ENCODE assay signal across 8 cellular contexts in the genomic region with DNA sequence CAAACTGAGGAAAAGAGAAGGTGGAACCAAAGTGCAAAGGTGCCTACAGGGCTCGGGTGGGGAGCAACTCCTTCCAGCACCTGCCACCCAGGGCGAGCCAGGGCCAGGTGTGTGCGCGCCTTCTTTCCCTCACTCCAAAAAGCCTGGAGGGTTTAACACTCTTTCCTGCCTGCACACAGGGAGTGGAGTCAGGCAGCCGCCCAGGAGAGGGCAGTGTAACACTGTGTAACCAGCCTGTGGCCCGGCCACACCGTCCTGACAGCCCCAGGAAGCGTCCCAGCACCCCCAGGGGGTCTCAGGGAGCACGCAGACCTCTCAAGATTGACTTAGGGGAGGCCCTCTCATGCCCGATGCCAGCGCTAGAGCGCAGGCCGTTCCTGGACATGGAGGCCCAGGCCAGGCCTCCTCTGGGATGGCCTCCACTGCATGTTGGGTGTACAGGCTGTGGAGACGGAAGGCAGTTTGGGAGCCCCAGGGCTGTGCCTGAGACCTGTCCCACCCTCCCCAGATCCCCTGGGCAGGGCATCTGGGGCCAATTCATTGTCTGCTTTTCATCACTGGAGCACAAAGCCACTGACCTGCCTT. TPM values are rescaled to one million over a fixed set of nuclear protein-coding genes. Genes with fewer than 3 reads are reported as not detected.
DNase-seq lines count a peak whose midpoint lies in the region; ATAC-seq, FAIRE-seq and TF ChIP-seq lines count a peak whose summit lies in the region.

No MANE protein-coding gene starts in this region.

- H3K79me2 ChIP-seq in HepG2 (ENCODE audit: insufficient read depth, low read length), result no peaks in the 10 kb centered on the region

- H3K9me3 ChIP-seq in breast epithelium, result peaks cover 0 to under 1% of the 10 kb centered on the region in 2 donors
- H3K9me3 ChIP-seq in HepG2 (ENCODE audit: low read length), result no peaks in the 10 kb centered on the region
- H3K9me3 ChIP-seq in uterus, result no peaks in the 10 kb centered on the region

- H3K4me2 ChIP-seq in HepG2 (ENCODE audit: low read depth, low read length), result no peak overlapping the region

- peaks cover 0 to 4% of the 10 kb centered on the region in 2 donors for H3K4me1 ChIP-seq in breast epithelium
- 0 out of 2 replicates have a peak, but pooled peaks cover under 1% of the 10 kb centered on the region for H3K4me1 ChIP-seq in HepG2 (ENCODE audit: insufficient read depth, low read length)
- H3K4me1 ChIP-seq in uterus, result no peaks in the 10 kb centered on the region

- WGBS in HepG2 (ENCODE audit: low lambda C conversion rate), result 71% methylated on average over 4 of the region's 14 CpGs

- no peak overlapping the region for H3K9ac ChIP-seq in HepG2 (ENCODE audit: insufficient read depth, low read depth, low read length)

- H2AFZ ChIP-seq in HepG2 (ENCODE audit: low read length), result no peak overlapping the region

- 0 out of 2 replicates have a peak, but pooled peaks cover 9% of the 10 kb centered on the region for H4K20me1 ChIP-seq in HepG2 (ENCODE audit: insufficient read depth, low read length)

- TF ChIP-seq EP300 in HepG2 (IDR thresholded peaks at IDR 0.05; ENCODE audit: low read depth in 2 of 2, low read length in 2 of 2) (no peak), HepG2 (CRISPR knock-in tag; IDR thresholded peaks at IDR 0.05; ENCODE audit: borderline replicate concordance) (no peak)

- no peak for DNase-seq in AG09319 (ENCODE audit: extremely low read depth, low read depth)
- peak; percentile 79 for DNase-seq in GM12892 (ENCODE audit: insufficient read length)
- DNase-seq in NOMO-1 treated with DMSO at 0.1 percent for 48 hours (lab: John Stamatoyannopoulos, UW; ENCODE audit: unreplicated experiment), result peak; percentile 26
- DNase-seq in breast epithelium (ENCODE audit: low spot score in 2 of 2), result peak in 1 of 2 donors; percentile 70
- peak; percentile 35 for DNase-seq in HepG2 (ENCODE audit: low spot score)
- DNase-seq in uterus, result no peak

- H3K27me3 ChIP-seq in breast epithelium, result no peaks in the 10 kb centered on the region
- H3K27me3 ChIP-seq in HepG2 (ENCODE audit: control insufficient read depth in 1 of 2, insufficient read depth in 2 of 2, low read length in 2 of 2), result no peaks in the 10 kb centered on the region
- H3K27me3 ChIP-seq in uterus, result no peaks in the 10 kb centered on the region

- POLR2A ChIA-PET in HepG2 (lab: Yijun Ruan, JAX), result interaction anchor here (1.0 kb wide), 1 partner anchor 122 kb away, joined by 4 read pairs; no protein-coding TSS in a partner anchor

- intact Hi-C loops in breast epithelium (cut with DNase I; ENCODE audit: low total_unique reads) (no loop called here), HepG2 (cut with micrococcal nuclease; ENCODE audit: unreplicated experiment) (loop anchor here (2.0 kb wide), 1 partner anchor 106 kb away; a partner anchor contains a TSS), uterus (cut with DNase I; ENCODE audit: low total_unique reads) (no loop called here)

- TF ChIP-seq RAD21 in HepG2 (CRISPR knock-in tag; IDR thresholded peaks at IDR 0.05), result peak; percentile 87

- TF ChIP-seq POLR2A in GM12892 (IDR thresholded peaks at IDR 0.05; ENCODE audit: low read depth, low read length) (no peak), breast epithelium (IDR thresholded peaks at IDR 0.05) (no peak), HepG2 (IDR thresholded peaks at IDR 0.05; ENCODE audit: insufficient read depth in 1 of 2, low read depth in 2 of 2, low read length in 2 of 2) (no peak), uterus (IDR thresholded peaks at IDR 0.05) (no peak)

- H3K27ac ChIP-seq in breast epithelium, result no peak overlapping the region
- no peak overlapping the region for H3K27ac ChIP-seq in HepG2 (ENCODE audit: extremely low read length, insufficient read depth, low read length)
- H3K27ac ChIP-seq in uterus, result no peak overlapping the region

- no peak overlapping the region for H3K4me3 ChIP-seq in breast epithelium
- H3K4me3 ChIP-seq in HepG2 (replicated peaks in 1 of 3; ENCODE audit: insufficient read depth in 1 of 3, low read depth in 2 of 3, low read length in 3 of 3), result no peak overlapping the region
- H3K4me3 ChIP-seq in uterus, result no peak overlapping the region

- ATAC-seq in HG03571 (IDR thresholded peaks at IDR 0.05; ENCODE audit: unreplicated experiment) (peak; percentile 71), HepG2 (peak; percentile 89), GM21447 (IDR thresholded peaks at IDR 0.05; ENCODE audit: unreplicated experiment) (no peak)

- no peaks in the 10 kb centered on the region for H3K36me3 ChIP-seq in breast epithelium
- peaks cover 17 to 40% of the 10 kb centered on the region in 2 experiments; a peak in 4 of 5 replicates for H3K36me3 ChIP-seq in HepG2 (replicated peaks in 1 of 2; ENCODE audit: control insufficient read depth in 1 of 2, insufficient read depth in 2 of 2, low read length in 2 of 2)
- H3K36me3 ChIP-seq in uterus, result no peaks in the 10 kb centered on the region

- peak; percentile 66 for TF ChIP-seq CTCF in AG09319 (IDR thresholded peaks at IDR 0.05; ENCODE audit: low read depth, low read length)
- TF ChIP-seq CTCF in breast epithelium (IDR thresholded peaks at IDR 0.05), result peak in 2 of 3 donors; percentile 65 to 71
- TF ChIP-seq CTCF in HepG2 (CRISPR knock-in tag; IDR thresholded peaks at IDR 0.05), result peak; percentile 88
- peak; percentile 16 to 53 (median 32) for TF ChIP-seq CTCF in uterus (IDR thresholded peaks at IDR 0.05)

- CTCF ChIA-PET in HepG2 (lab: Yijun Ruan, JAX; ENCODE audit: low intra/inter-chr PET ratio, low total read pairs), result interaction anchor here (1.2 to 1.6 kb wide), 2 partner anchors 106 to 451 kb away, joined by 4 to 9 read pairs; a partner anchor contains a TSS

- FAIRE-seq in GM12892 (lab: Jason Lieb, UNC) (no peak), HepG2 (lab: Jason Lieb, UNC) (no peak)

- BruUV-seq in HepG2 (replicated peaks; lab: Mats Ljungman, UMichigan), result no TSS peak

- in situ Hi-C loops in HepG2 (cut with HindIII; ENCODE audit: extremely low pct_ligation_motif_present, low pct_unique_long_range_greater_than_20kb), result loop anchor here (5.0 to 10.0 kb wide), 2 partner anchors 102 to 550 kb away; no protein-coding TSS in a partner anchor

RNA-seq across cellular contexts. Expression of a gene that starts 13.4 kb away (rescaled TPM):
- polyA plus RNA-seq in GM12892 (2012; ENCODE audit: missing spikeins), result 62.1 TPM
- 10 to 100 TPM; 38.8 to 85.5 (median 56.4) TPM for total RNA-seq in breast epithelium
- total RNA-seq in HepG2 (2016; rRNA removed; fragmentation: Illumina TruSeq; extraction: Trizol), result 37.2 and 54.0 TPM in 2 replicates
- 362 and 379 TPM in 2 replicates for total RNA-seq in HepG2 (2016; cell fraction: cytosol; rRNA removed; fragmentation: Illumina TruSeq; extraction: Trizol; ENCODE audit: low read depth)
- 32.4 and 58.8 TPM in 2 replicates for total RNA-seq in HepG2 (2016; cell fraction: insoluble cytoplasmic fraction; rRNA removed; fragmentation: Illumina TruSeq; extraction: Trizol)
- total RNA-seq in HepG2 (2016; cell fraction: membrane; rRNA removed; fragmentation: Illumina TruSeq; extraction: Trizol), result 234 and 253 TPM in 2 replicates
- total RNA-seq in HepG2 (2016; cell fraction: nucleus; rRNA removed; fragmentation: Illumina TruSeq; extraction: Trizol), result 25.6 and 29.4 TPM in 2 replicates
- polyA plus RNA-seq in HepG2 (2011; rRNA removed), result 103 and 113 TPM in 2 replicates
- 80.0 TPM in 2 replicates for polyA plus RNA-seq in HepG2 (2011; cell fraction: cytosol; rRNA removed)
- polyA plus RNA-seq in HepG2 (2011; cell fraction: nucleus; rRNA removed), result 27.5 and 33.8 TPM in 2 replicates
- 83.2 and 95.1 TPM in 2 replicates for polyA plus RNA-seq in HepG2 (2012)
- 889 and 952 TPM in 2 replicates for polyA plus RNA-seq in HepG2 (2016; cell fraction: cytosol; fragmentation: Illumina TruSeq; extraction: Trizol; ENCODE audit: low read depth)
- polyA plus RNA-seq in HepG2 (2016; cell fraction: insoluble cytoplasmic fraction; fragmentation: Illumina TruSeq; extraction: Trizol; ENCODE audit: low read depth), result 61.2 and 81.9 TPM in 2 replicates
- polyA plus RNA-seq in HepG2 (2016; cell fraction: membrane; fragmentation: Illumina TruSeq; extraction: Trizol; ENCODE audit: low read depth), result 488 and 495 TPM in 2 replicates
- 59.1 and 78.9 TPM in 2 replicates for polyA plus RNA-seq in HepG2 (2016; cell fraction: nucleus; fragmentation: Illumina TruSeq; extraction: Trizol; ENCODE audit: insufficient read depth, low read depth)
- polyA minus RNA-seq in HepG2 (2011; rRNA and poly(A)+ RNA removed; ENCODE audit: low replicate concordance), result 61.6 and 63.3 TPM in 2 replicates
- 27.4 and 34.8 TPM in 2 replicates for polyA minus RNA-seq in HepG2 (2011; cell fraction: cytosol; rRNA and poly(A)+ RNA removed)
- 22.8 and 23.6 TPM in 2 replicates for polyA minus RNA-seq in HepG2 (2011; cell fraction: nucleus; rRNA and poly(A)+ RNA removed)
- 100 to 1,000 TPM in 1 of 4 donors, 10 to 100 TPM in 2, 1 to 10 TPM in 1; 8.5 to 161 (median 28.1) TPM for total RNA-seq in uterus

RNA-seq across cellular contexts. Expression of a gene that starts 42.9 kb away (rescaled TPM):
- 6.4 TPM for polyA plus RNA-seq in GM12892 (2012; ENCODE audit: missing spikeins)
- total RNA-seq in breast epithelium (10 to 100 TPM; 14.7 to 29.7 (median 28.8) TPM), HepG2 (2016; rRNA removed; fragmentation: Illumina TruSeq; extraction: Trizol) (6.3 and 8.3 TPM in 2 replicates), uterus (10 to 100 TPM in 2 of 4 donors, 1 to 10 TPM in 2; 3.1 to 52.6 (median 16.7) TPM)
- 1.5 and 2.3 TPM in 2 replicates for total RNA-seq in HepG2 (2016; cell fraction: cytosol; rRNA removed; fragmentation: Illumina TruSeq; extraction: Trizol; ENCODE audit: low read depth)
- total RNA-seq in HepG2 (2016; cell fraction: insoluble cytoplasmic fraction; rRNA removed; fragmentation: Illumina TruSeq; extraction: Trizol), result 5.7 and 9.5 TPM in 2 replicates
- 2.0 and 2.8 TPM in 2 replicates for total RNA-seq in HepG2 (2016; cell fraction: membrane; rRNA removed; fragmentation: Illumina TruSeq; extraction: Trizol)
- total RNA-seq in HepG2 (2016; cell fraction: nucleus; rRNA removed; fragmentation: Illumina TruSeq; extraction: Trizol), result 10.0 and 10.5 TPM in 2 replicates
- polyA plus RNA-seq in HepG2 (2011; rRNA removed), result 2.3 and 2.5 TPM in 2 replicates
- polyA plus RNA-seq in HepG2 (2011; cell fraction: cytosol; rRNA removed), result 1.4 and 2.3 TPM in 2 replicates
- 15.9 and 17.4 TPM in 2 replicates for polyA plus RNA-seq in HepG2 (2011; cell fraction: nucleus; rRNA removed)
- 4.7 and 7.6 TPM in 2 replicates for polyA plus RNA-seq in HepG2 (2012)
- polyA plus RNA-seq in HepG2 (2016; cell fraction: cytosol; fragmentation: Illumina TruSeq; extraction: Trizol; ENCODE audit: low read depth), result 0.37 and 0.40 TPM in 2 replicates
- polyA plus RNA-seq in HepG2 (2016; cell fraction: insoluble cytoplasmic fraction; fragmentation: Illumina TruSeq; extraction: Trizol; ENCODE audit: low read depth), result 2.7 and 2.9 TPM in 2 replicates
- 0.61 and 0.71 TPM in 2 replicates for polyA plus RNA-seq in HepG2 (2016; cell fraction: membrane; fragmentation: Illumina TruSeq; extraction: Trizol; ENCODE audit: low read depth)
- 15.6 and 16.9 TPM in 2 replicates for polyA plus RNA-seq in HepG2 (2016; cell fraction: nucleus; fragmentation: Illumina TruSeq; extraction: Trizol; ENCODE audit: insufficient read depth, low read depth)
- polyA minus RNA-seq in HepG2 (2011; rRNA and poly(A)+ RNA removed; ENCODE audit: low replicate concordance), result 2.3 and 6.5 TPM in 2 replicates
- 2.5 and 4.0 TPM in 2 replicates for polyA minus RNA-seq in HepG2 (2011; cell fraction: cytosol; rRNA and poly(A)+ RNA removed)
- 5.9 and 7.1 TPM in 2 replicates for polyA minus RNA-seq in HepG2 (2011; cell fraction: nucleus; rRNA and poly(A)+ RNA removed)

Comparison
In these comparisons a context has a peak if more than half of its experiments do, and no peak if none do; other contexts are left out.
1. DNase-seq: peak in GM12892 (single experiment), NOMO-1 treated with DMSO at 0.1 percent for 48 hours (single experiment) and HepG2 (single experiment); none in AG09319 (single experiment) and uterus (0 of 2).
2. CTCF ChIP-seq: peak in every context shown above with its lines; median percentile 88 in HepG2; 68 in breast epithelium; 66 in AG09319; 32 in uterus.